In genomic region chr17:82434216-82434565, GRCh38 we compare ENCODE assay signal across 11 cellular contexts. TPM values are rescaled to one million over a fixed set of nuclear protein-coding genes. Genes with fewer than 3 reads are reported as not detected.
DNase-seq lines count a peak whose midpoint lies in the region; ATAC-seq and TF ChIP-seq lines count a peak whose summit lies in the region.
"Had no signal": no experiment of that assay in that cellular context is flagged by ENCODE, and none has a peak within 500 bp of the region (broad histone marks: within the 10 kb centered on the region; RNA-seq: fewer than 3 reads in every experiment).

No MANE protein-coding gene starts in this region.

- H3K27me3 ChIP-seq in BLaER1 (no peaks in the 10 kb centered on the region), MG63 (no peaks in the 10 kb centered on the region)
- no peaks in the 10 kb centered on the region for H3K27me3 ChIP-seq in CD8-positive, alpha-beta T cell (ENCODE audit: insufficient read depth, low read length)
- H3K27me3 ChIP-seq: SJCRH30 had no signal

- H3K4me1 ChIP-seq in BLaER1 (peaks cover 84% of the 10 kb centered on the region), OCI-LY7 (ENCODE audit: insufficient read depth, low read length, poor library complexity, severe bottlenecking) (peaks cover 11% of the 10 kb centered on the region)
- peaks cover 22% of the 10 kb centered on the region for H3K4me1 ChIP-seq in CD8-positive, alpha-beta T cell (ENCODE audit: insufficient read depth, low read length)
- H3K4me1 ChIP-seq: SJCRH30 had no signal

- DNase-seq in CD8-positive, alpha-beta T cell: peak in 4 of 7 experiments; percentile 13 to 65 (median 34)
- DNase-seq in OCI-LY7 (ENCODE audit: low spot score) (peak; percentile 60), MG63 (no peak), OCI-M1 (lab: John Stamatoyannopoulos, UW) (no peak), osteocyte (ENCODE audit: extremely low spot score, unreplicated experiment) (no peak), T1000 (lab: John Stamatoyannopoulos, UW) (no peak)
- peak in 1 of 3 experiments; percentile 20 for DNase-seq in effector memory CD8-positive, alpha-beta T cell
- DNase-seq: MV-4-11, SJCRH30 had no signal

- H3K4me1 Mint-ChIP-seq in CD8-positive, alpha-beta T cell (ENCODE audit: low read depth): peaks cover 11% of the 10 kb centered on the region
- H3K4me1 Mint-ChIP-seq in effector memory CD8-positive, alpha-beta T cell (ENCODE audit: low read depth in 2 of 2): peaks cover 13 to 22% of the 10 kb centered on the region in 2 donors
- peaks cover 3% of the 10 kb centered on the region for H3K4me1 Mint-ChIP-seq in osteocyte (ENCODE audit: unreplicated experiment)

- ATAC-seq in CD8-positive, alpha-beta T cell: peak; percentile 51
- ATAC-seq in effector memory CD8-positive, alpha-beta T cell (replicated peaks): peak; percentile 81

- intact Hi-C loops in CD8-positive, alpha-beta T cell (cut with DNase I, micrococcal nuclease): no loop called here
- intact Hi-C loops in OCI-LY7 (cut with micrococcal nuclease; ENCODE audit: unreplicated experiment): no loop called here

- H4K20me1 ChIP-seq in BLaER1: no peaks in the 10 kb centered on the region; the same call in 1 of the 2 replicates
- H4K20me1 ChIP-seq in OCI-LY7 (ENCODE audit: insufficient read depth, low read length): no peaks in the 10 kb centered on the region

- CTCF ChIA-PET in CD8-positive, alpha-beta T cell (lab: Charles Lee): no interaction called here
- CTCF ChIA-PET in OCI-LY7 (lab: Charles Lee; ENCODE audit: unreplicated experiment): interaction anchor here (1.1 kb wide), 1 partner anchor 8 kb away, joined by 3 read pairs; no protein-coding TSS in a partner anchor

- no peak overlapping the region for H2AFZ ChIP-seq in OCI-LY7 (ENCODE audit: low read length)

- TF ChIP-seq CTCF in CD8-positive, alpha-beta T cell (IDR thresholded peaks at IDR 0.05): no peak
- no peak for TF ChIP-seq CTCF in OCI-LY7 (conservative IDR thresholded peaks at IDR 0.05; ENCODE audit: low read length)
- TF ChIP-seq CTCF in osteocyte (IDR thresholded peaks at IDR 0.05): no peak

- H3K4me3 ChIP-seq in BLaER1 (no peak overlapping the region), OCI-LY7 (ENCODE audit: low read depth, low read length, poor library complexity, severe bottlenecking) (no peak overlapping the region), MG63 (no peak overlapping the region)
- H3K4me3 ChIP-seq in CD8-positive, alpha-beta T cell (ENCODE audit: low read depth, low read length): no peak overlapping the region
- H3K4me3 ChIP-seq: SJCRH30 had no signal

- H3K9me3 Mint-ChIP-seq in CD8-positive, alpha-beta T cell: no peaks in the 10 kb centered on the region
- no peaks in the 10 kb centered on the region for H3K9me3 Mint-ChIP-seq in effector memory CD8-positive, alpha-beta T cell
- H3K9me3 Mint-ChIP-seq in osteocyte (ENCODE audit: unreplicated experiment): no peaks in the 10 kb centered on the region
- H3K9me3 Mint-ChIP-seq: type B pancreatic cell had no signal

- H3K27ac ChIP-seq in BLaER1 (peak overlapping the region; percentile 30; the same call in 1 of the 2 replicates), OCI-LY7 (ENCODE audit: low read depth, low read length, poor library complexity, severe bottlenecking) (peak overlapping the region; percentile 34)
- no peak overlapping the region for H3K27ac ChIP-seq in CD8-positive, alpha-beta T cell (ENCODE audit: low read depth, low read length)
- H3K27ac ChIP-seq: SJCRH30 had no signal

- H3K4me2 ChIP-seq in BLaER1: peak overlapping the region; percentile 80
- peak overlapping the region; percentile 45 for H3K4me2 ChIP-seq in OCI-LY7 (ENCODE audit: low read length)

- H3K9me3 ChIP-seq in BLaER1: no peaks in the 10 kb centered on the region
- H3K9me3 ChIP-seq in CD8-positive, alpha-beta T cell (ENCODE audit: low read length): no peaks in the 10 kb centered on the region
- H3K9me3 ChIP-seq in OCI-LY7 (ENCODE audit: low read length): no peaks in the 10 kb centered on the region
- H3K9me3 ChIP-seq in MG63: no peaks in the 10 kb centered on the region
- H3K9me3 ChIP-seq: SJCRH30 had no signal

- H3K4me3 Mint-ChIP-seq in CD8-positive, alpha-beta T cell: no peak overlapping the region
- peak overlapping the region in 1 of 2 donors; percentile 34 for H3K4me3 Mint-ChIP-seq in effector memory CD8-positive, alpha-beta T cell
- no peak overlapping the region for H3K4me3 Mint-ChIP-seq in osteocyte (ENCODE audit: unreplicated experiment)
- H3K4me3 Mint-ChIP-seq: type B pancreatic cell had no signal

- peaks cover 25% of the 10 kb centered on the region for H3K36me3 Mint-ChIP-seq in CD8-positive, alpha-beta T cell
- peaks cover 12% of the 10 kb centered on the region for H3K36me3 Mint-ChIP-seq in effector memory CD8-positive, alpha-beta T cell (ENCODE audit: insufficient read depth)
- peaks cover 2% of the 10 kb centered on the region for H3K36me3 Mint-ChIP-seq in osteocyte (ENCODE audit: unreplicated experiment)
- H3K36me3 Mint-ChIP-seq: type B pancreatic cell had no signal

- H3K36me3 ChIP-seq in BLaER1 (peaks cover 49% of the 10 kb centered on the region), OCI-LY7 (ENCODE audit: insufficient read depth, low read length) (peaks cover 46% of the 10 kb centered on the region), MG63 (no peaks in the 10 kb centered on the region)
- peaks cover 10% of the 10 kb centered on the region for H3K36me3 ChIP-seq in CD8-positive, alpha-beta T cell (ENCODE audit: insufficient read depth, low read length)
- H3K36me3 ChIP-seq: SJCRH30 had no signal

- no peaks in the 10 kb centered on the region for H3K79me2 ChIP-seq in OCI-LY7 (ENCODE audit: insufficient read depth, low read depth, low read length)

- no peak overlapping the region for H3K27ac Mint-ChIP-seq in CD8-positive, alpha-beta T cell
- peak overlapping the region; percentile 25 to 53 for H3K27ac Mint-ChIP-seq in effector memory CD8-positive, alpha-beta T cell
- H3K27ac Mint-ChIP-seq in osteocyte (ENCODE audit: unreplicated experiment): no peak overlapping the region
- H3K27ac Mint-ChIP-seq: type B pancreatic cell had no signal

- POLR2A ChIA-PET in CD8-positive, alpha-beta T cell (lab: Charles Lee): no interaction called here
- POLR2A ChIA-PET in OCI-LY7 (lab: Charles Lee): interaction anchor here (0.9 kb wide), 1 partner anchor 77 kb away, joined by 3 read pairs; no protein-coding TSS in a partner anchor

- no peaks in the 10 kb centered on the region for H3K9me2 ChIP-seq in OCI-LY7 (ENCODE audit: insufficient read depth, low read length)

- no TSS peak for BruUV-seq in OCI-LY7 (replicated peaks; lab: Mats Ljungman, UMichigan)

- H3K9ac ChIP-seq in BLaER1: peak overlapping the region; percentile 6; the same call in 1 of the 2 replicates

- no peaks in the 10 kb centered on the region for H3K27me3 Mint-ChIP-seq in CD8-positive, alpha-beta T cell (ENCODE audit: low read depth)
- no peaks in the 10 kb centered on the region for H3K27me3 Mint-ChIP-seq in effector memory CD8-positive, alpha-beta T cell
- no peaks in the 10 kb centered on the region for H3K27me3 Mint-ChIP-seq in osteocyte (ENCODE audit: unreplicated experiment)
- H3K27me3 Mint-ChIP-seq: type B pancreatic cell had no signal

RNA-seq across cellular contexts. Expression of gene OGFOD3, which starts 15.8 kb away (rescaled TPM):
- total RNA-seq in CD8-positive, alpha-beta T cell: 10 to 100 TPM; 11.4 to 14.1 TPM
- total RNA-seq in OCI-LY7 (2014; rRNA removed; shearing (Covaris generic)): 46.9 and 55.6 TPM in 2 replicates
- 65.2 and 80.8 TPM in 2 replicates for total RNA-seq in OCI-LY7 (2022)
- total RNA-seq in MG63 (2014; rRNA removed; shearing (Covaris generic); ENCODE audit: low replicate concordance): 21.2 and 33.7 TPM in 2 replicates
- total RNA-seq in osteocyte: 30.7 and 32.8 TPM in 2 replicates

RNA-seq across cellular contexts. Expression of gene HEXD, which starts 16.0 kb away (rescaled TPM):
- total RNA-seq in CD8-positive, alpha-beta T cell: 10 to 100 TPM; 24.6 to 25.0 TPM
- 88.8 and 93.2 TPM in 2 replicates for total RNA-seq in OCI-LY7 (2014; rRNA removed; shearing (Covaris generic))
- 87.9 and 94.7 TPM in 2 replicates for total RNA-seq in OCI-LY7 (2022)
- total RNA-seq in MG63 (2014; rRNA removed; shearing (Covaris generic); ENCODE audit: low replicate concordance): 12.1 and 15.3 TPM in 2 replicates
- 21.9 and 26.5 TPM in 2 replicates for total RNA-seq in osteocyte

RNA-seq across cellular contexts. Expression of gene CYBC1, which starts 16.4 kb away (rescaled TPM):
- total RNA-seq in CD8-positive, alpha-beta T cell: 10 to 100 TPM; 52.9 to 63.9 TPM
- total RNA-seq in OCI-LY7 (2014; rRNA removed; shearing (Covaris generic)): 424 and 470 TPM in 2 replicates
- total RNA-seq in OCI-LY7 (2022) (679 and 701 TPM in 2 replicates), osteocyte (69.8 and 78.7 TPM in 2 replicates)
- total RNA-seq in MG63 (2014; rRNA removed; shearing (Covaris generic); ENCODE audit: low replicate concordance): 71.0 and 84.5 TPM in 2 replicates

RNA-seq across cellular contexts. Expression of gene NARF, which starts 24.4 kb away (rescaled TPM):
- total RNA-seq in CD8-positive, alpha-beta T cell: 10 to 100 TPM; 60.0 to 60.1 TPM
- 75.0 and 82.5 TPM in 2 replicates for total RNA-seq in OCI-LY7 (2014; rRNA removed; shearing (Covaris generic))
- total RNA-seq in OCI-LY7 (2022) (148 and 151 TPM in 2 replicates), osteocyte (65.7 and 72.8 TPM in 2 replicates)
- total RNA-seq in MG63 (2014; rRNA removed; shearing (Covaris generic); ENCODE audit: low replicate concordance): 15.8 and 33.7 TPM in 2 replicates

Comparison
In these comparisons a context has a peak if more than half of its experiments do, and no peak if none do; other contexts are left out.
1. DNase-seq: peak in CD8-positive, alpha-beta T cell (4 of 7) and OCI-LY7 (single experiment); none in MG63 (single experiment), OCI-M1 (single experiment), osteocyte (single experiment) and T1000 (single experiment).
2. H3K27ac Mint-ChIP-seq: peak in effector memory CD8-positive, alpha-beta T cell (2 of 2); none in CD8-positive, alpha-beta T cell (single experiment) and osteocyte (single experiment).